ENCODE assay signal across 22 cellular contexts in genomic region chr17:53629188-53629587, GRCh38.
A peak's percentile ranks its signal among the peaks of the same experiment; 100 is the strongest.
DNase-seq lines count a peak whose midpoint lies in the region; ATAC-seq and TF ChIP-seq lines count a peak whose summit lies in the region.
"Had no signal": no experiment of that assay in that cellular context is flagged by ENCODE, and none has a peak within 500 bp of the region (broad histone marks: within the 10 kb centered on the region; RNA-seq: fewer than 3 reads in every experiment).

No MANE protein-coding gene starts in this region.

- no TSS peak for BruUV-seq in mammary epithelial cell (replicated peaks; lab: Mats Ljungman, UMichigan)

- no peak overlapping the region for H3K27ac ChIP-seq in mammary epithelial cell (ENCODE audit: insufficient read depth, low read depth, low read length)
- H3K27ac ChIP-seq in breast epithelium = no peak overlapping the region
- H3K27ac ChIP-seq in thyroid gland = no peak overlapping the region
- H3K27ac ChIP-seq: 22Rv1, dorsolateral prefrontal cortex, heart left ventricle, neutrophil, prostate gland, tibial nerve had no signal

- TF ChIP-seq CTCF in mammary epithelial cell (conservative IDR thresholded peaks at IDR 0.05 in 1 of 2, IDR thresholded peaks at IDR 0.05 in 1 of 2; ENCODE audit: extremely low read depth in 1 of 2, insufficient read depth in 1 of 2, low read depth in 1 of 2, low read length in 2 of 2) (no peak), breast epithelium (IDR thresholded peaks at IDR 0.05) (no peak), fibroblast of the aortic adventitia (IDR thresholded peaks at IDR 0.05; ENCODE audit: insufficient read depth, low read length) (no peak), thyroid gland (IDR thresholded peaks at IDR 0.05) (no peak)

- no peak for ATAC-seq in left ventricle myocardium superior
- ATAC-seq: heart left ventricle had no signal

- in situ Hi-C loops in mammary epithelial cell (cut with MboI; ENCODE audit: low sequenced_read_pairs in 2 of 2) = no loop called here

- H3K79me2 ChIP-seq in mammary epithelial cell (ENCODE audit: insufficient read depth, low read length) = no peaks in the 10 kb centered on the region

- H3K4me3 ChIP-seq in mammary epithelial cell (replicated peaks in 1 of 3; ENCODE audit: insufficient read depth in 1 of 3, low read depth in 2 of 3, low read length in 3 of 3) = no peak overlapping the region
- H3K4me3 ChIP-seq in breast epithelium = no peak overlapping the region
- H3K4me3 ChIP-seq in adipocyte (ENCODE audit: low read length) = no peak overlapping the region
- H3K4me3 ChIP-seq in fibroblast of the aortic adventitia (ENCODE audit: low read depth, low read length) = no peak overlapping the region
- no peak overlapping the region for H3K4me3 ChIP-seq in skeletal muscle satellite cell (ENCODE audit: low read length)
- H3K4me3 ChIP-seq in thyroid gland (replicated peaks in 1 of 3) = no peak overlapping the region
- H3K4me3 ChIP-seq: dorsolateral prefrontal cortex, heart left ventricle, prostate gland, tibial nerve had no signal

- H4K20me1 ChIP-seq in mammary epithelial cell (ENCODE audit: insufficient read depth, low read length) = no peaks in the 10 kb centered on the region

- H3K9me3 ChIP-seq in mammary epithelial cell (replicated peaks; ENCODE audit: insufficient read depth, low read length) = no peaks in the 10 kb centered on the region
- no peaks in the 10 kb centered on the region for H3K9me3 ChIP-seq in breast epithelium
- H3K9me3 ChIP-seq in adipocyte (ENCODE audit: control insufficient read depth, low read length) = no peaks in the 10 kb centered on the region
- H3K9me3 ChIP-seq in skeletal muscle satellite cell (replicated peaks; ENCODE audit: low read length) = no peaks in the 10 kb centered on the region
- no peaks in the 10 kb centered on the region for H3K9me3 ChIP-seq in thyroid gland
- H3K9me3 ChIP-seq: heart left ventricle, neutrophil, prostate gland, tibial nerve had no signal

- H3K9ac ChIP-seq in mammary epithelial cell (ENCODE audit: insufficient read depth, low read length) (no peak overlapping the region), adipocyte (ENCODE audit: low read length) (no peak overlapping the region), skeletal muscle satellite cell (ENCODE audit: low read depth, low read length) (no peak overlapping the region)

- dilution Hi-C loops in mammary epithelial cell (cut with HindIII; ENCODE audit: low sequenced_read_pairs) = no loop called here

- DNase-seq in mammary epithelial cell = peak; percentile 39
- DNase-seq in breast epithelium (ENCODE audit: low spot score in 2 of 2) = no peak
- DNase-seq in adipocyte (ENCODE audit: low read depth) = peak; percentile 2
- DNase-seq in fibroblast of the aortic adventitia (ENCODE audit: low read depth) = peak; percentile 58
- no peak for DNase-seq in left ventricle myocardium superior
- no peak for DNase-seq in thyroid gland
- no peak for DNase-seq in NCI-H1694 (lab: John Stamatoyannopoulos, UW)
- DNase-seq: activated CD4-positive, alpha-beta T cell treated with anti-CD3 and anti-CD28 coated beads for 4 hours; activated effector memory CD4-positive, alpha-beta T cell treated with Interleukin-2 at 50 U/mL for 16 hours; activated T-cell treated with anti-CD3 and anti-CD28 coated beads for 4 hours; CD4-positive, alpha-beta T cell; dorsolateral prefrontal cortex; heart left ventricle; NCI-H1105; NCI-H2029; NCI-H226; stimulated activated CD8-positive, alpha-beta memory T cell treated with anti-CD3 and anti-CD28 coated beads, Interleukin-4, amount 100 ng/mL, for 48 hours had no signal

- TF ChIP-seq POLR2A in breast epithelium (IDR thresholded peaks at IDR 0.05) (no peak), thyroid gland (IDR thresholded peaks at IDR 0.05) (no peak)

- H3K4me1 ChIP-seq in mammary epithelial cell (ENCODE audit: insufficient read depth, low read length) (peaks cover 24% of the 10 kb centered on the region), breast epithelium (no peaks in the 10 kb centered on the region), adipocyte (ENCODE audit: control insufficient read depth, insufficient read depth, low read length) (peaks cover 15% of the 10 kb centered on the region), skeletal muscle satellite cell (ENCODE audit: control insufficient read depth, insufficient read depth, low read length) (peaks cover 34% of the 10 kb centered on the region), thyroid gland (no peaks in the 10 kb centered on the region)
- H3K4me1 ChIP-seq: heart left ventricle, prostate gland, tibial nerve had no signal

- CTCF ChIA-PET in mammary epithelial cell (lab: Charles Lee; ENCODE audit: low non-redundant PET) = no interaction called here

- no peak overlapping the region for H2AFZ ChIP-seq in mammary epithelial cell (ENCODE audit: low read depth, low read length)

- H3K27me3 ChIP-seq in mammary epithelial cell (ENCODE audit: insufficient read depth, low read length) (no peaks in the 10 kb centered on the region), breast epithelium (no peaks in the 10 kb centered on the region), adipocyte (replicated peaks; ENCODE audit: control insufficient read depth, insufficient read depth, low read length) (no peaks in the 10 kb centered on the region), skeletal muscle satellite cell (ENCODE audit: control insufficient read depth, insufficient read depth, low read length) (no peaks in the 10 kb centered on the region), thyroid gland (no peaks in the 10 kb centered on the region)
- H3K27me3 ChIP-seq: heart left ventricle, neutrophil, tibial nerve had no signal

- H3K36me3 ChIP-seq in mammary epithelial cell (ENCODE audit: insufficient read depth, low read length) (no peaks in the 10 kb centered on the region), breast epithelium (no peaks in the 10 kb centered on the region), adipocyte (ENCODE audit: control insufficient read depth, insufficient read depth, low read length, severe bottlenecking) (no peaks in the 10 kb centered on the region), skeletal muscle satellite cell (ENCODE audit: insufficient read depth, low read length) (no peaks in the 10 kb centered on the region), thyroid gland (no peaks in the 10 kb centered on the region)
- H3K36me3 ChIP-seq: heart left ventricle, neutrophil, prostate gland, tibial nerve had no signal

- H3K4me2 ChIP-seq in mammary epithelial cell (ENCODE audit: insufficient read depth, low read depth, low read length) = no peak overlapping the region
- peak overlapping the region; percentile 13 for H3K4me2 ChIP-seq in skeletal muscle satellite cell (ENCODE audit: low read length)

- WGBS in mammary epithelial cell (ENCODE audit: low coverage, missing lambda C conversion rate) = 22% methylated on average over 1 of the region's 1 CpG
- 57 to 62% methylated on average over 1 of the region's 1 CpG for WGBS in thyroid gland, 2 donors

- intact Hi-C loops in mammary epithelial cell (cut with micrococcal nuclease) (loop anchor here (5.0 kb wide), 1 partner anchor 543 kb away; no protein-coding TSS in a partner anchor), breast epithelium (cut with DNase I; ENCODE audit: low total_unique reads) (no loop called here), left ventricle myocardium superior (cut with micrococcal nuclease) (no loop called here), thyroid gland (cut with DNase I) (no loop called here)

Comparison
In these comparisons a context has a peak if more than half of its experiments do, and no peak if none do; other contexts are left out.
1. DNase-seq: peak in mammary epithelial cell (single experiment), adipocyte (single experiment) and fibroblast of the aortic adventitia (single experiment); none in breast epithelium (0 of 2), left ventricle myocardium superior (single experiment), thyroid gland (0 of 2) and NCI-H1694 (single experiment).